ENCODE assay signal across 19 cellular contexts in genomic region chr1:230340778-230341546, GRCh38.
DNase-seq lines count a peak whose midpoint lies in the region; ATAC-seq and TF ChIP-seq lines count a peak whose summit lies in the region.
"Had no signal": no experiment of that assay in that cellular context is flagged by ENCODE, and none has a peak within 500 bp of the region (broad histone marks: within the 10 kb centered on the region; RNA-seq: fewer than 3 reads in every experiment).

No MANE protein-coding gene starts in this region.

- no peak overlapping the region for H4K8ac ChIP-seq in H9 (replicated peaks; ENCODE audit: insufficient read length, low read depth, low read length)

- H3K27me3 ChIP-seq in H9 (ENCODE audit: insufficient read depth, low read length) (no peaks in the 10 kb centered on the region), right cardiac atrium (ENCODE audit: control insufficient read depth, insufficient read depth) (no peaks in the 10 kb centered on the region), spleen (replicated peaks in 1 of 7) (peaks cover 0 to 18% (median 0%) of the 10 kb centered on the region in 7 donors)
- H3K27me3 ChIP-seq: SJCRH30 had no signal

- H3K4me1 ChIP-seq in H9 (ENCODE audit: insufficient read depth, low read length) (no peaks in the 10 kb centered on the region), right cardiac atrium (ENCODE audit: control insufficient read depth, insufficient read depth, low read length) (peaks cover 10% of the 10 kb centered on the region), spleen (no peaks in the 10 kb centered on the region)

- no peak overlapping the region for H2BK20ac ChIP-seq in H9 (ENCODE audit: low read depth, low read length, poor library complexity, severe bottlenecking)

- H4K5ac ChIP-seq in H9 (ENCODE audit: insufficient read length, low read depth, low read length), result no peak overlapping the region

- no peak overlapping the region for H3K4ac ChIP-seq in H9 (ENCODE audit: low read depth, low read length)

- no peak overlapping the region for H2AK5ac ChIP-seq in H9 (ENCODE audit: insufficient read length, low read length)

- H2BK15ac ChIP-seq in H9 (ENCODE audit: low read depth, low read length), result no peak overlapping the region

- H3K9ac ChIP-seq in H9 (ENCODE audit: extremely low read depth, insufficient read length, low read length), result no peak overlapping the region

- H3K9me3 ChIP-seq in H9 (ENCODE audit: control insufficient read depth, low read depth, low read length) (no peaks in the 10 kb centered on the region), right cardiac atrium (ENCODE audit: control insufficient read depth, low read length) (no peaks in the 10 kb centered on the region), spleen (no peaks in the 10 kb centered on the region)
- H3K9me3 ChIP-seq: SJCRH30 had no signal

- H3K23ac ChIP-seq in H9 (ENCODE audit: insufficient read length, low read depth, low read length), result no peak overlapping the region

- H3K9me3 Mint-ChIP-seq in H9, result no peaks in the 10 kb centered on the region

- intact Hi-C loops in right cardiac atrium (cut with DNase I), result no loop called here
- intact Hi-C loops in spleen (cut with DNase I; ENCODE audit: low total_unique reads), result no loop called here

- H3K79me1 ChIP-seq in H9 (ENCODE audit: insufficient read depth, low read depth, low read length, poor library complexity, severe bottlenecking), result no peaks in the 10 kb centered on the region

- H3K27ac ChIP-seq in H9 (ENCODE audit: insufficient read length, low read depth, low read length) (no peak overlapping the region), cingulate gyrus (ENCODE audit: low read depth, low read length) (peak overlapping the region; percentile 67), right cardiac atrium (ENCODE audit: low read length) (peak overlapping the region; percentile 87), spleen (no peak overlapping the region)
- H3K27ac ChIP-seq: SJCRH30 had no signal

- no peak overlapping the region for H4K91ac ChIP-seq in H9 (ENCODE audit: insufficient read length, low read depth, low read length)

- peak overlapping the region; percentile 29 for H3K18ac ChIP-seq in H9 (ENCODE audit: insufficient read length, low read depth, low read length)

- H3K4me3 ChIP-seq in right cardiac atrium (ENCODE audit: low read length) (no peak overlapping the region), spleen (no peak overlapping the region)
- H3K4me3 ChIP-seq: SJCRH30 had no signal

- DNase-seq in H9 (no peak), right cardiac atrium (peak; percentile 62 to 84 (median 76)), spleen (peak; percentile 17), AML-193 (lab: John Stamatoyannopoulos, UW) (no peak), HK-2 (ENCODE audit: unreplicated experiment) (no peak), SKM-1 treated with dmso at 0.1 percent for 144 hours (lab: John Stamatoyannopoulos, UW; ENCODE audit: unreplicated experiment) (no peak)
- DNase-seq: DMS 273 treated with DMSO at 0.1 percent for 48 hours; GOT3; KG1; NCI-H1048; NCI-H1436 treated with DMSO at 0.1 percent for 48 hours; NCI-H2081 treated with DMSO at 0.1 percent for 48 hours; NCI-H2227 treated with DMSO at 0.1 percent for 48 hours; NCI-H524; NK-92 treated with Interleukin-12 subunit alpha and Interleukin-12 subunit beta, amount 100 ng/mL, for 24 hours; RPMI8226; SJCRH30 had no signal

- no peak overlapping the region for H3K4me3 Mint-ChIP-seq in H9
- H3K4me3 Mint-ChIP-seq: CD14-positive monocyte had no signal

- H3K36me3 ChIP-seq in spleen, result no peaks in the 10 kb centered on the region

- H3K14ac ChIP-seq in H9 (ENCODE audit: insufficient read depth, low read length), result no peak overlapping the region

- H4K20me1 ChIP-seq in H9 (ENCODE audit: control insufficient read depth, insufficient read depth, insufficient read length), result no peaks in the 10 kb centered on the region

- no peak overlapping the region for H3K27ac Mint-ChIP-seq in H9
- H3K27ac Mint-ChIP-seq: CD14-positive monocyte had no signal

- WGBS in H9 (ENCODE audit: extremely low coverage, insufficient read length, low lambda C conversion rate), result no CpG with 5 or more reads among the region's 8 CpGs
- 40% methylated on average over 8 of the region's 8 CpGs for WGBS in right cardiac atrium
- WGBS in spleen, 5 donors, result 59 to 83% (median 70%) methylated on average over 8 of the region's 8 CpGs

- peaks cover 8 to 27% (median 17%) of the 10 kb centered on the region in 3 experiments; a peak in 6 of 7 replicates for H3K36me3 Mint-ChIP-seq in H9 (ENCODE audit: insufficient read depth in 1 of 3, low read depth in 3 of 3)
- H3K36me3 Mint-ChIP-seq: CD14-positive monocyte had no signal

- TF ChIP-seq CTCF in H9 (conservative IDR thresholded peaks at IDR 0.05) (no peak), spleen (IDR thresholded peaks at IDR 0.05 in 8 of 11, conservative IDR thresholded peaks at IDR 0.05 in 3 of 11) (no peak)

- H3K27me3 Mint-ChIP-seq in H9 (ENCODE audit: low read depth), result no peaks in the 10 kb centered on the region; the same call in 1 of the 2 replicates

- peaks cover 4 to 15% of the 10 kb centered on the region in 2 experiments for H3K4me1 Mint-ChIP-seq in H9
- H3K4me1 Mint-ChIP-seq: CD14-positive monocyte had no signal

- H3K79me2 ChIP-seq in H9 (ENCODE audit: insufficient read depth, low read length), result no peaks in the 10 kb centered on the region

- ATAC-seq in right cardiac atrium, result peak; percentile 45

- no peak overlapping the region for H2BK5ac ChIP-seq in H9 (ENCODE audit: insufficient read length, low read length)

- H2BK12ac ChIP-seq in H9 (ENCODE audit: insufficient read length, low read depth, low read length), result no peak overlapping the region

- no peak for TF ChIP-seq POLR2A in spleen (IDR thresholded peaks at IDR 0.05)

- H3T11ph ChIP-seq in H9 (ENCODE audit: low read length), result no peak overlapping the region

- no peak overlapping the region for H3K4me2 ChIP-seq in H9 (ENCODE audit: insufficient read depth, insufficient read length, low read length)

- no peak overlapping the region for H2AFZ ChIP-seq in H9 (ENCODE audit: low read length)

- H3K23me2 ChIP-seq in H9 (ENCODE audit: insufficient read length, low read depth, low read length, poor library complexity, severe bottlenecking), result no peaks in the 10 kb centered on the region

- no peak overlapping the region for H3K56ac ChIP-seq in H9 (ENCODE audit: insufficient read length, low read depth, low read length)

- H2BK120ac ChIP-seq in H9 (ENCODE audit: low read depth, low read length, poor library complexity, severe bottlenecking), result no peak overlapping the region

Comparison
In these comparisons a context has a peak if more than half of its experiments do, and no peak if none do; other contexts are left out.
1. DNase-seq: peak in right cardiac atrium (3 of 3) and spleen (single experiment); none in H9 (single experiment), AML-193 (0 of 2), HK-2 (single experiment) and SKM-1 treated with dmso at 0.1 percent for 144 hours (single experiment).
2. H3K27ac ChIP-seq: peak in cingulate gyrus (single experiment) and right cardiac atrium (single experiment); none in H9 (single experiment) and spleen (0 of 8).